20 cellular contexts compared by ENCODE assay signal in the genomic region with DNA sequence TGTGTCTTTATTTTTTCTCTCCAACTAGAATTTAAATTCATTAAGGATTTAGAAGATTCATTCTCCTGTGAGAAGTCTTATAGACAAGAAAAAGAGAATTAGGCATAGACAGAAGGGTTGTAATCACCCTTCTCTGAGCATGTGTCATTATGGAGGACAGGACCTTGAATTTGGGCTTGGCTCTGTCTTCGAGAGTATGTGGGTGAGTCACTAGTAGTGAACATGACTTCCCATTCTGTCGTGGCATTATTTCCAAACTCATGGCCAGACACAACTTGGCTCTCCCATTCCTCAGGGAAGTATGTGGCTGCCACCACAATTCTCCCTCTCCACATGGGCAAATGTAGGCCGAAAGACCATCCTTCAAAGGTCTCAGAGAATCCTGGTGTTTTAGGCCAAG. TPM values are rescaled to one million over a fixed set of nuclear protein-coding genes. Genes with fewer than 3 reads are reported as not detected.
DNase-seq lines count a peak whose midpoint lies in the region; ATAC-seq, FAIRE-seq and TF ChIP-seq lines count a peak whose summit lies in the region.
"Had no signal": no experiment of that assay in that cellular context is flagged by ENCODE, and none has a peak within 500 bp of the region (broad histone marks: within the 10 kb centered on the region; RNA-seq: fewer than 3 reads in every experiment).

No MANE protein-coding gene starts in this region.

- POLR2A ChIA-PET in CD4-positive, alpha-beta memory T cell (lab: Charles Lee; ENCODE audit: partially characterized antibody) = no interaction called here

- H3K4me1 Mint-ChIP-seq in astrocyte (ENCODE audit: low read depth, unreplicated experiment) = peaks cover 19% of the 10 kb centered on the region
- no peaks in the 10 kb centered on the region for H3K4me1 Mint-ChIP-seq in CD4-positive, alpha-beta memory T cell

- CTCF ChIA-PET in CD4-positive, alpha-beta memory T cell (lab: Charles Lee; ENCODE audit: partially characterized antibody) = no interaction called here

- peak overlapping the region; percentile 90 for H3K27ac ChIP-seq in cardiac muscle cell
- H3K27ac ChIP-seq in astrocyte (ENCODE audit: low read depth, low read length) = no peak overlapping the region
- peak overlapping the region; percentile 7 for H3K27ac ChIP-seq in foreskin keratinocyte
- H3K27ac ChIP-seq in CD4-positive, alpha-beta memory T cell (ENCODE audit: low read depth, low read length) = no peak overlapping the region
- H3K27ac ChIP-seq: transverse colon had no signal

- H2AFZ ChIP-seq in astrocyte (ENCODE audit: low read depth, low read length) = no peak overlapping the region

- H3K4me1 ChIP-seq in cardiac muscle cell (ENCODE audit: low read depth) (peaks cover 39% of the 10 kb centered on the region), astrocyte (ENCODE audit: insufficient read depth, low read length) (peaks cover 12% of the 10 kb centered on the region), foreskin keratinocyte (peaks cover 22% of the 10 kb centered on the region)
- no peaks in the 10 kb centered on the region for H3K4me1 ChIP-seq in CD4-positive, alpha-beta memory T cell (ENCODE audit: insufficient read depth, low read length)
- H3K4me1 ChIP-seq: transverse colon had no signal

- peaks cover 2% of the 10 kb centered on the region for H3K27me3 Mint-ChIP-seq in astrocyte (ENCODE audit: low read depth, unreplicated experiment)
- H3K27me3 Mint-ChIP-seq in CD4-positive, alpha-beta memory T cell = no peaks in the 10 kb centered on the region

- H4K20me1 ChIP-seq in astrocyte (ENCODE audit: insufficient read depth, low read length) = no peaks in the 10 kb centered on the region

- H3K4me3 ChIP-seq in cardiac muscle cell = no peak overlapping the region
- no peak overlapping the region for H3K4me3 ChIP-seq in astrocyte (ENCODE audit: insufficient read depth, low read depth, low read length)
- no peak overlapping the region for H3K4me3 ChIP-seq in CD4-positive, alpha-beta memory T cell (ENCODE audit: low read length in 2 of 2)
- H3K4me3 ChIP-seq: transverse colon had no signal

- H3K9me3 ChIP-seq in cardiac muscle cell (ENCODE audit: low read depth) (no peaks in the 10 kb centered on the region), astrocyte (ENCODE audit: insufficient read depth, low read depth, low read length) (no peaks in the 10 kb centered on the region)
- H3K9me3 ChIP-seq in CD4-positive, alpha-beta memory T cell (ENCODE audit: control insufficient read depth in 1 of 2, low read length in 2 of 2) = no peaks in the 10 kb centered on the region
- H3K9me3 ChIP-seq: transverse colon had no signal

- intact Hi-C loops in Right ventricle myocardium inferior (cut with DNase I) = loop anchor here (10.0 kb wide), 1 partner anchor 161 kb away; no protein-coding TSS in a partner anchor
- intact Hi-C loops in CD4-positive, alpha-beta memory T cell (cut with micrococcal nuclease) = no loop called here

- H3K79me2 ChIP-seq in astrocyte (ENCODE audit: insufficient read depth, low read length) = no peaks in the 10 kb centered on the region

- peak in 1 of 2 donors; percentile 29 for DNase-seq in cardiac muscle cell (ENCODE audit: low read depth in 1 of 2, low spot score in 1 of 2)
- DNase-seq in Right ventricle myocardium inferior (ENCODE audit: missing footprints) = no peak
- peak; percentile 73 for DNase-seq in astrocyte (ENCODE audit: low read depth)
- DNase-seq in foreskin keratinocyte = peak; percentile 69 to 79
- no peak for DNase-seq in activated CD4-positive, alpha-beta T cell treated with anti-CD3 and anti-CD28 coated beads for 48 hours
- no peak for DNase-seq in CD4-positive, alpha-beta memory T cell
- DNase-seq in NCI-H2081 (lab: John Stamatoyannopoulos, UW) = no peak
- DNase-seq: activated effector memory CD4-positive, alpha-beta T cell treated with anti-CD3 and anti-CD28 coated beads, Interleukin-2, amount 50 U/mL, for 16 hours; effector memory CD4-positive, alpha-beta T cell; glutamatergic neuron; KG1; kidney; NCI-H1436 treated with DMSO at 0.1 percent for 48 hours; NCI-H510A treated with DMSO at 0.1 percent for 48 hours; transverse colon had no signal

- no peak overlapping the region for H3K4me2 ChIP-seq in astrocyte (ENCODE audit: low read length)

- TF ChIP-seq CTCF in cardiac muscle cell (IDR thresholded peaks at IDR 0.05; ENCODE audit: low read depth, low read length) = no peak
- no peak for TF ChIP-seq CTCF in astrocyte (IDR thresholded peaks at IDR 0.05; ENCODE audit: insufficient read depth, low read depth, low read length)
- no peak for TF ChIP-seq CTCF in foreskin keratinocyte (conservative IDR thresholded peaks at IDR 0.05)

- FAIRE-seq in astrocyte (lab: Jason Lieb, UNC) = no peak
- FAIRE-seq: A204.1, kidney had no signal

- H3K36me3 ChIP-seq in cardiac muscle cell = no peaks in the 10 kb centered on the region
- no peaks in the 10 kb centered on the region for H3K36me3 ChIP-seq in astrocyte (ENCODE audit: insufficient read depth, low read length)
- H3K36me3 ChIP-seq in CD4-positive, alpha-beta memory T cell (ENCODE audit: insufficient read depth, low read length) = peaks cover 6% of the 10 kb centered on the region

- no peak for ATAC-seq in Right ventricle myocardium inferior
- ATAC-seq in foreskin keratinocyte = peak; percentile 84
- ATAC-seq in GM21723 (IDR thresholded peaks at IDR 0.05; ENCODE audit: unreplicated experiment) = no peak
- ATAC-seq: Panc1, WTC11 had no signal

- peaks cover 2% of the 10 kb centered on the region for H3K9me3 Mint-ChIP-seq in astrocyte (ENCODE audit: unreplicated experiment)
- no peaks in the 10 kb centered on the region for H3K9me3 Mint-ChIP-seq in CD4-positive, alpha-beta memory T cell
- H3K9me3 Mint-ChIP-seq: brain had no signal

- peak overlapping the region; percentile 10 for H3K27ac Mint-ChIP-seq in astrocyte (ENCODE audit: unreplicated experiment)
- H3K27ac Mint-ChIP-seq in CD4-positive, alpha-beta memory T cell = peak overlapping the region in 1 of 7 donors; percentile 15

- H3K4me3 Mint-ChIP-seq in astrocyte (ENCODE audit: unreplicated experiment) = no peak overlapping the region
- no peak overlapping the region for H3K4me3 Mint-ChIP-seq in CD4-positive, alpha-beta memory T cell
- H3K4me3 Mint-ChIP-seq: brain, WTC11 had no signal

- H3K27me3 ChIP-seq in cardiac muscle cell (no peaks in the 10 kb centered on the region), astrocyte (ENCODE audit: insufficient read depth, low read length) (no peaks in the 10 kb centered on the region), foreskin keratinocyte (no peaks in the 10 kb centered on the region)
- H3K27me3 ChIP-seq in CD4-positive, alpha-beta memory T cell (ENCODE audit: insufficient read depth, low read length) = no peaks in the 10 kb centered on the region
- H3K27me3 ChIP-seq: transverse colon had no signal

- H3K36me3 Mint-ChIP-seq in astrocyte (ENCODE audit: low read depth, unreplicated experiment) = no peaks in the 10 kb centered on the region
- H3K36me3 Mint-ChIP-seq in CD4-positive, alpha-beta memory T cell = peaks cover 37 to 54% of the 10 kb centered on the region in 2 donors
- H3K36me3 Mint-ChIP-seq: brain, WTC11 had no signal

- H3K9ac ChIP-seq in astrocyte (ENCODE audit: low read length) = no peak overlapping the region

RNA-seq across cellular contexts. Expression of gene ANKK1, which starts 14.3 kb away (rescaled TPM):
- total RNA-seq in cardiac muscle cell (0.09 and 0.18 TPM in 2 replicates), Right ventricle myocardium inferior (not detected), astrocyte (0.19 TPM in 1 of 2 replicates, not detected in the other), foreskin keratinocyte (1.4 and 1.6 TPM in 2 replicates)
- polyA plus RNA-seq in cardiac muscle cell (not detected in 2 replicates), foreskin keratinocyte (0.96 and 1.3 TPM in 2 replicates)
- total RNA-seq in CD4-positive, alpha-beta memory T cell = 1 to 10 TPM; 2.7 to 3.8 TPM
- under 1 TPM in 1 of 2 donors, not detected in 1; 0.24 TPM for polyA plus RNA-seq in CD4-positive, alpha-beta memory T cell

RNA-seq across cellular contexts. Expression of gene TTC12, which starts 58.9 kb away (rescaled TPM):
- total RNA-seq in cardiac muscle cell (17.7 and 30.5 TPM in 2 replicates), Right ventricle myocardium inferior (5.3 TPM), astrocyte (9.4 and 10.1 TPM in 2 replicates), foreskin keratinocyte (16.6 and 20.4 TPM in 2 replicates)
- polyA plus RNA-seq in cardiac muscle cell (14.9 and 19.4 TPM in 2 replicates), foreskin keratinocyte (11.5 and 11.7 TPM in 2 replicates)
- total RNA-seq in CD4-positive, alpha-beta memory T cell = 10 to 100 TPM; 69.2 to 75.1 TPM
- polyA plus RNA-seq in CD4-positive, alpha-beta memory T cell = 10 to 100 TPM in 1 of 2 donors, 1 to 10 TPM in 1; 6.9 to 10.4 TPM

Comparison
In these comparisons a context has a peak if more than half of its experiments do, and no peak if none do; other contexts are left out.
1. DNase-seq: peak in astrocyte (single experiment) and foreskin keratinocyte (2 of 2); none in Right ventricle myocardium inferior (single experiment), activated CD4-positive, alpha-beta T cell treated with anti-CD3 and anti-CD28 coated beads for 48 hours (single experiment), CD4-positive, alpha-beta memory T cell (0 of 5) and NCI-H2081 (0 of 2).
2. H3K27ac ChIP-seq: peak in cardiac muscle cell (single experiment) and foreskin keratinocyte (single experiment); none in astrocyte (single experiment) and CD4-positive, alpha-beta memory T cell (single experiment).